ENCODE assay signal across 16 cellular contexts in genomic region chr2:66890286-66890812, GRCh38.
DNase-seq lines count a peak whose midpoint lies in the region; ATAC-seq, FAIRE-seq and TF ChIP-seq lines count a peak whose summit lies in the region.
"Had no signal": no experiment of that assay in that cellular context is flagged by ENCODE, and none has a peak within 500 bp of the region (broad histone marks: within the 10 kb centered on the region; RNA-seq: fewer than 3 reads in every experiment).

No MANE protein-coding gene starts in this region.

- no peak for TF ChIP-seq POLR2A in GM12892 (IDR thresholded peaks at IDR 0.05; ENCODE audit: low read depth, low read length)

- no peak overlapping the region for H3K4me3 ChIP-seq in ACC112 (ENCODE audit: low read depth, low read length)
- H3K4me3 ChIP-seq in PC-9 = no peak overlapping the region
- H3K4me3 ChIP-seq in fibroblast of pulmonary artery (replicated peaks; ENCODE audit: low read depth, low read length) = no peak overlapping the region
- no peak overlapping the region for H3K4me3 ChIP-seq in pancreas
- H3K4me3 ChIP-seq: BLaER1 treated with 17β-estradiol and CSF1 and Interleukin-3, amounts not matched to agents 10 nM and 100 nM had no signal

- no peaks in the 10 kb centered on the region for H3K9me2 ChIP-seq in PC-9 (ENCODE audit: insufficient read depth)

- TF ChIP-seq CTCF in PC-9 (conservative IDR thresholded peaks at IDR 0.05) (no peak), fibroblast of pulmonary artery (IDR thresholded peaks at IDR 0.05; ENCODE audit: low read length, missing control alignments) (no peak), pancreas (IDR thresholded peaks at IDR 0.05) (no peak)

- H3K4me1 ChIP-seq in ACC112 (ENCODE audit: control insufficient read depth, insufficient read depth, low read length, unreplicated experiment) (peaks cover 22% of the 10 kb centered on the region), PC-9 (replicated peaks; ENCODE audit: insufficient read depth) (peaks cover 10% of the 10 kb centered on the region; the same call in 1 of the 2 replicates), pancreas (peaks cover 0 to 11% (median 8%) of the 10 kb centered on the region in 3 donors)
- H3K4me1 ChIP-seq: BLaER1 treated with 17β-estradiol and CSF1 and Interleukin-3, amounts not matched to agents 10 nM and 100 nM had no signal

- peak; percentile 5 for FAIRE-seq in pancreas (lab: Jason Lieb, UNC)
- FAIRE-seq in GM12892 (lab: Jason Lieb, UNC) = no peak

- no peak for DNase-seq in PC-9
- DNase-seq in fibroblast of pulmonary artery (ENCODE audit: low read depth) = peak; percentile 51
- no peak for DNase-seq in pancreas
- DNase-seq in islet precursor cell = no peak
- no peak for DNase-seq in SKM-1 treated with dmso at 0.1 percent for 144 hours (lab: John Stamatoyannopoulos, UW; ENCODE audit: unreplicated experiment)
- DNase-seq in GM12892 (ENCODE audit: insufficient read length) = no peak
- DNase-seq: 8988T, H9, Karpas-422, NCI-H1417, NCI-H2029, NCI-H2171 treated with DMSO at 0.1 percent for 48 hours, NCI-H510A had no signal

- H4K20me1 ChIP-seq in PC-9 (ENCODE audit: insufficient read depth) = no peaks in the 10 kb centered on the region
- H4K20me1 ChIP-seq: BLaER1 treated with 17β-estradiol and CSF1 and Interleukin-3, amounts not matched to agents 10 nM and 100 nM had no signal

- POLR2A ChIA-PET in PC-9 (lab: Charles Lee; ENCODE audit: unreplicated experiment) = interaction anchor here (0.7 kb wide), 1 partner anchor 13 kb away, joined by 6 read pairs; no protein-coding TSS in a partner anchor

- CTCF ChIA-PET in PC-9 (lab: Charles Lee) = no interaction called here

- H3K79me2 ChIP-seq in ACC112 (ENCODE audit: control insufficient read depth, insufficient read depth, low read length, unreplicated experiment) (no peaks in the 10 kb centered on the region), PC-9 (ENCODE audit: low read depth) (no peaks in the 10 kb centered on the region)

- H3K4me2 ChIP-seq in PC-9 = no peak overlapping the region
- H3K4me2 ChIP-seq: BLaER1 treated with 17β-estradiol and CSF1 and Interleukin-3, amounts not matched to agents 10 nM and 100 nM had no signal

- H3K9me3 ChIP-seq in PC-9 (ENCODE audit: insufficient read depth, low read depth) (no peaks in the 10 kb centered on the region), pancreas (no peaks in the 10 kb centered on the region)
- H3K9me3 ChIP-seq: BLaER1 treated with 17β-estradiol and CSF1 and Interleukin-3, amounts not matched to agents 10 nM and 100 nM had no signal

- ATAC-seq in pancreas (no peak), HG03571 (IDR thresholded peaks at IDR 0.05; ENCODE audit: unreplicated experiment) (no peak)

- intact Hi-C loops in PC-9 (cut with micrococcal nuclease; ENCODE audit: unreplicated experiment) (no loop called here), pancreas (cut with DNase I) (no loop called here)

- H3K27ac ChIP-seq in ACC112 (ENCODE audit: low read depth, low read length) = 0 out of 2 replicates have a peak overlapping the region, but pooled peaks have one; percentile 25
- H3K27ac ChIP-seq in PC-9 = 0 out of 2 replicates have a peak overlapping the region, but pooled peaks have one; percentile 59
- H3K27ac ChIP-seq in pancreas = no peak overlapping the region
- H3K27ac ChIP-seq: BLaER1 treated with 17β-estradiol and CSF1 and Interleukin-3, amounts not matched to agents 10 nM and 100 nM had no signal

- no peaks in the 10 kb centered on the region for H3K27me3 ChIP-seq in ACC112 (ENCODE audit: insufficient read depth, low read length)
- no peaks in the 10 kb centered on the region for H3K27me3 ChIP-seq in PC-9 (ENCODE audit: insufficient read depth, low read depth)
- no peaks in the 10 kb centered on the region for H3K27me3 ChIP-seq in pancreas
- H3K27me3 ChIP-seq: BLaER1 treated with 17β-estradiol and CSF1 and Interleukin-3, amounts not matched to agents 10 nM and 100 nM had no signal

- H3F3A ChIP-seq in PC-9 (ENCODE audit: insufficient read depth, low read depth) = no peaks in the 10 kb centered on the region; the same call in 1 of the 2 replicates

- H2AFZ ChIP-seq in ACC112 (ENCODE audit: low read length, unreplicated experiment) (no peak overlapping the region), PC-9 (no peak overlapping the region)

- no peaks in the 10 kb centered on the region for H3K36me3 ChIP-seq in ACC112 (ENCODE audit: insufficient read depth, low read length)
- H3K36me3 ChIP-seq in PC-9 (ENCODE audit: low read depth) = no peaks in the 10 kb centered on the region
- H3K36me3 ChIP-seq in pancreas = no peaks in the 10 kb centered on the region
- H3K36me3 ChIP-seq: BLaER1 treated with 17β-estradiol and CSF1 and Interleukin-3, amounts not matched to agents 10 nM and 100 nM had no signal

- no TSS peak for BruUV-seq in PC-9 (replicated peaks; lab: Mats Ljungman, UMichigan)

Comparison
In these comparisons a context has a peak if more than half of its experiments do, and no peak if none do; other contexts are left out.
1. H3K27ac ChIP-seq: peak in ACC112 (single experiment) and PC-9 (single experiment); none in pancreas (0 of 4).